Comparison of ENCODE assay signal across 2 cellular contexts in genomic region chr19:17716309-17716929, GRCh38.
TF ChIP-seq lines count a peak whose summit lies in the region.

No MANE protein-coding gene starts in this region.

TF ChIP-seq in HCT116, 20 proteins besides CTCF, POLR2A, EP300 and RAD21:
- no peak for TF ChIP-seq CEBPB (IDR thresholded peaks at IDR 0.05; ENCODE audit: low read depth)
- TF ChIP-seq YY1 (IDR thresholded peaks at IDR 0.05; ENCODE audit: extremely low read depth, insufficient replicate concordance, low read depth, low read length), result no peak
- no peak for TF ChIP-seq ELF1 (IDR thresholded peaks at IDR 0.05; ENCODE audit: borderline replicate concordance, low read depth)
- TF ChIP-seq SRF (IDR thresholded peaks at IDR 0.05; ENCODE audit: low read depth), result no peak
- TF ChIP-seq ZFX (IDR thresholded peaks at IDR 0.05), result no peak
- TF ChIP-seq, protein P1, sequence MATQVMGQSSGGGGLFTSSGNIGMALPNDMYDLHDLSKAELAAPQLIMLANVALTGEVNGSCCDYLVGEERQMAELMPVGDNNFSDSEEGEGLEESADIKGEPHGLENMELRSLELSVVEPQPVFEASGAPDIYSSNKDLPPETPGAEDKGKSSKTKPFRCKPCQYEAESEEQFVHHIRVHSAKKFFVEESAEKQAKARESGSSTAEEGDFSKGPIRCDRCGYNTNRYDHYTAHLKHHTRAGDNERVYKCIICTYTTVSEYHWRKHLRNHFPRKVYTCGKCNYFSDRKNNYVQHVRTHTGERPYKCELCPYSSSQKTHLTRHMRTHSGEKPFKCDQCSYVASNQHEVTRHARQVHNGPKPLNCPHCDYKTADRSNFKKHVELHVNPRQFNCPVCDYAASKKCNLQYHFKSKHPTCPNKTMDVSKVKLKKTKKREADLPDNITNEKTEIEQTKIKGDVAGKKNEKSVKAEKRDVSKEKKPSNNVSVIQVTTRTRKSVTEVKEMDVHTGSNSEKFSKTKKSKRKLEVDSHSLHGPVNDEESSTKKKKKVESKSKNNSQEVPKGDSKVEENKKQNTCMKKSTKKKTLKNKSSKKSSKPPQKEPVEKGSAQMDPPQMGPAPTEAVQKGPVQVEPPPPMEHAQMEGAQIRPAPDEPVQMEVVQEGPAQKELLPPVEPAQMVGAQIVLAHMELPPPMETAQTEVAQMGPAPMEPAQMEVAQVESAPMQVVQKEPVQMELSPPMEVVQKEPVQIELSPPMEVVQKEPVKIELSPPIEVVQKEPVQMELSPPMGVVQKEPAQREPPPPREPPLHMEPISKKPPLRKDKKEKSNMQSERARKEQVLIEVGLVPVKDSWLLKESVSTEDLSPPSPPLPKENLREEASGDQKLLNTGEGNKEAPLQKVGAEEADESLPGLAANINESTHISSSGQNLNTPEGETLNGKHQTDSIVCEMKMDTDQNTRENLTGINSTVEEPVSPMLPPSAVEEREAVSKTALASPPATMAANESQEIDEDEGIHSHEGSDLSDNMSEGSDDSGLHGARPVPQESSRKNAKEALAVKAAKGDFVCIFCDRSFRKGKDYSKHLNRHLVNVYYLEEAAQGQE (IDR thresholded peaks at IDR 0.05; ENCODE audit: low read depth), result no peak
- no peak for TF ChIP-seq JUND (IDR thresholded peaks at IDR 0.05)
- TF ChIP-seq FOSL1 (IDR thresholded peaks at IDR 0.05; ENCODE audit: low read depth), result no peak
- TF ChIP-seq CBX3 (IDR thresholded peaks at IDR 0.05; ENCODE audit: low read depth), result no peak
- no peak for TF ChIP-seq SIN3A (IDR thresholded peaks at IDR 0.05; ENCODE audit: low read depth)
- TF ChIP-seq, protein P2, sequence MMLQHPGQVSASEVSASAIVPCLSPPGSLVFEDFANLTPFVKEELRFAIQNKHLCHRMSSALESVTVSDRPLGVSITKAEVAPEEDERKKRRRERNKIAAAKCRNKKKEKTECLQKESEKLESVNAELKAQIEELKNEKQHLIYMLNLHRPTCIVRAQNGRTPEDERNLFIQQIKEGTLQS (IDR thresholded peaks at IDR 0.05), result no peak
- TF ChIP-seq EGR1 (IDR thresholded peaks at IDR 0.05; ENCODE audit: low read depth), result no peak
- TF ChIP-seq, protein P3, sequence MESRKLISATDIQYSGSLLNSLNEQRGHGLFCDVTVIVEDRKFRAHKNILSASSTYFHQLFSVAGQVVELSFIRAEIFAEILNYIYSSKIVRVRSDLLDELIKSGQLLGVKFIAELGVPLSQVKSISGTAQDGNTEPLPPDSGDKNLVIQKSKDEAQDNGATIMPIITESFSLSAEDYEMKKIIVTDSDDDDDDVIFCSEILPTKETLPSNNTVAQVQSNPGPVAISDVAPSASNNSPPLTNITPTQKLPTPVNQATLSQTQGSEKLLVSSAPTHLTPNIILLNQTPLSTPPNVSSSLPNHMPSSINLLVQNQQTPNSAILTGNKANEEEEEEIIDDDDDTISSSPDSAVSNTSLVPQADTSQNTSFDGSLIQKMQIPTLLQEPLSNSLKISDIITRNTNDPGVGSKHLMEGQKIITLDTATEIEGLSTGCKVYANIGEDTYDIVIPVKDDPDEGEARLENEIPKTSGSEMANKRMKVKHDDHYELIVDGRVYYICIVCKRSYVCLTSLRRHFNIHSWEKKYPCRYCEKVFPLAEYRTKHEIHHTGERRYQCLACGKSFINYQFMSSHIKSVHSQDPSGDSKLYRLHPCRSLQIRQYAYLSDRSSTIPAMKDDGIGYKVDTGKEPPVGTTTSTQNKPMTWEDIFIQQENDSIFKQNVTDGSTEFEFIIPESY (IDR thresholded peaks at IDR 0.05; ENCODE audit: extremely low read depth, insufficient replicate concordance, low read length), result no peak
- TF ChIP-seq EZH2phosphoT487 (IDR thresholded peaks at IDR 0.05; ENCODE audit: borderline replicate concordance), result no peak
- no peak for TF ChIP-seq POLR2AphosphoS5 (IDR thresholded peaks at IDR 0.05; ENCODE audit: low read depth, low read length)
- TF ChIP-seq, protein P4, sequence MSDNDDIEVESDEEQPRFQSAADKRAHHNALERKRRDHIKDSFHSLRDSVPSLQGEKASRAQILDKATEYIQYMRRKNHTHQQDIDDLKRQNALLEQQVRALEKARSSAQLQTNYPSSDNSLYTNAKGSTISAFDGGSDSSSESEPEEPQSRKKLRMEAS (IDR thresholded peaks at IDR 0.05), result no peak
- no peak for TF ChIP-seq TCF7L2 (IDR thresholded peaks at IDR 0.05; ENCODE audit: borderline replicate concordance, extremely low read depth, insufficient read depth, insufficient read length)
- TF ChIP-seq EZH2 (IDR thresholded peaks at IDR 0.05), result no peak

TF ChIP-seq in GM12878, 131 proteins besides CTCF, POLR2A, EP300 and RAD21:
- TF ChIP-seq NFXL1 (IDR thresholded peaks at IDR 0.05; ENCODE audit: borderline replicate concordance) (no peak), CBFB (IDR thresholded peaks at IDR 0.05; ENCODE audit: low read depth) (no peak), RCOR1 (conservative IDR thresholded peaks at IDR 0.05; ENCODE audit: low read depth, low read length) (no peak), SIN3A (IDR thresholded peaks at IDR 0.05; ENCODE audit: low read depth, low read length) (no peak), HDAC6 (IDR thresholded peaks at IDR 0.05; ENCODE audit: unreplicated experiment) (no peak), ZNF592 (IDR thresholded peaks at IDR 0.05) (no peak), KLF5 (IDR thresholded peaks at IDR 0.05; ENCODE audit: partially characterized antibody) (no peak), MTA2 (IDR thresholded peaks at IDR 0.05; ENCODE audit: low read depth) (no peak), HDAC2 (IDR thresholded peaks at IDR 0.05) (no peak), ZNF384 (IDR thresholded peaks at IDR 0.05; ENCODE audit: borderline replicate concordance, low read depth, low read length) (no peak)
TF ChIP-seq in GM12878: peak in this region for 0.
